Comparison of ENCODE assay signal across 15 cellular contexts in the genomic region with DNA sequence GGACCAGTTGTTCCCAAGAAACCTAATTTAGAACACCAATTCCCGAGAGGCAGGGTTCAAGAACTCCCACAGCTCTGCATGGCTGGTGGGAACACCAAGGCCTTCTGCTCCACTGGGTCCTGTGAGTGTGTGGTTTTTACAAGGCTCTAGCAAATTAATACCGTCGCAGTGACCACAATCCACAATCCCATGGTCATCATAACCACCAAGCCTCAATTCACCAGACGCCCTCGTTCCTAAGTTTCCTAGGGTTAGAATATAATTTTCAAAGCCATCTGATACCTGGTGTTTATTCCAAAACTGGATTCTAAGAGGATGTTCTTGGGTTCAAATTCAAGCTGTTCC.
A peak's percentile ranks its signal among the peaks of the same experiment; 100 is the strongest.
DNase-seq lines count a peak whose midpoint lies in the region; ATAC-seq, FAIRE-seq and TF ChIP-seq lines count a peak whose summit lies in the region.
"Had no signal": no experiment of that assay in that cellular context is flagged by ENCODE, and none has a peak within 500 bp of the region (broad histone marks: within the 10 kb centered on the region; RNA-seq: fewer than 3 reads in every experiment).

No MANE protein-coding gene starts in this region.

- no peaks in the 10 kb centered on the region for H3K9me3 Mint-ChIP-seq in naive thymus-derived CD4-positive, alpha-beta T cell
- H3K9me3 Mint-ChIP-seq: neural progenitor cell had no signal

- in situ Hi-C loops in GM12878 (cut with MboI), result no loop called here

- H3K27me3 ChIP-seq in GM12878 (replicated peaks in 1 of 2; ENCODE audit: control insufficient read depth in 2 of 2, insufficient read depth in 2 of 2, low read length in 1 of 2), result no peaks in the 10 kb centered on the region
- H3K27me3 ChIP-seq in muscle layer of colon (ENCODE audit: control insufficient read depth in 1 of 2, insufficient read depth in 2 of 2, low read length in 2 of 2), result no peaks in the 10 kb centered on the region
- no peaks in the 10 kb centered on the region for H3K27me3 ChIP-seq in thoracic aorta (replicated peaks; ENCODE audit: insufficient read depth)
- no peaks in the 10 kb centered on the region for H3K27me3 ChIP-seq in naive thymus-derived CD4-positive, alpha-beta T cell (ENCODE audit: control insufficient read depth in 2 of 2, insufficient read depth in 2 of 2, low read length in 2 of 2)
- H3K27me3 ChIP-seq: neural progenitor cell had no signal

- peaks cover 54% of the 10 kb centered on the region for H3K79me2 ChIP-seq in GM12878 (ENCODE audit: control insufficient read depth, insufficient read depth, low read length)

- TF ChIP-seq EP300 in GM12878 (IDR thresholded peaks at IDR 0.05; ENCODE audit: borderline replicate concordance in 1 of 2, control insufficient read depth in 1 of 2, low read depth in 2 of 2, low read length in 2 of 2), result no peak

- BruUV-seq in GM12878 (replicated peaks; lab: Mats Ljungman, UMichigan), result TSS peak; percentile 30

- TF ChIP-seq CTCF in NB4 (IDR thresholded peaks at IDR 0.05; ENCODE audit: low read depth, low read length), result no peak
- no peak for TF ChIP-seq CTCF in GM12878 (IDR thresholded peaks at IDR 0.05 in 2 of 3, conservative IDR thresholded peaks at IDR 0.05 in 1 of 3; ENCODE audit: control insufficient read depth in 2 of 3, extremely low read depth in 1 of 3, insufficient read depth in 1 of 3, low read depth in 3 of 3, low read length in 3 of 3)
- TF ChIP-seq CTCF in thoracic aorta (IDR thresholded peaks at IDR 0.05), result no peak

- CTCF ChIA-PET in GM12878 (lab: Yijun Ruan, JAX), result no interaction called here
- CTCF ChIA-PET in naive thymus-derived CD4-positive, alpha-beta T cell (lab: Charles Lee), result interaction anchor here (1.2 kb wide), 1 partner anchor 9 kb away, joined by 3 read pairs; no protein-coding TSS in a partner anchor

- peaks cover 32% of the 10 kb centered on the region for H3K4me1 ChIP-seq in GM12878 (ENCODE audit: control insufficient read depth, insufficient read depth, low read length)
- H3K4me1 ChIP-seq in muscle layer of colon (ENCODE audit: insufficient read depth, low read length), result peaks cover 74% of the 10 kb centered on the region
- peaks cover 74 to 100% of the 10 kb centered on the region in 2 donors for H3K4me1 ChIP-seq in thoracic aorta (ENCODE audit: control insufficient read depth in 1 of 2, low read depth in 2 of 2)
- H3K4me1 ChIP-seq in naive thymus-derived CD4-positive, alpha-beta T cell (ENCODE audit: control insufficient read depth in 2 of 2, insufficient read depth in 2 of 2, low read length in 2 of 2), result peaks cover 0 to 34% of the 10 kb centered on the region in 2 donors

- no peak overlapping the region for H2AFZ ChIP-seq in GM12878 (ENCODE audit: control insufficient read depth, low read depth, low read length)
- H2AFZ ChIP-seq: neural progenitor cell had no signal

- no peak overlapping the region for H3K27ac ChIP-seq in GM12878 (ENCODE audit: control insufficient read depth, insufficient read depth)
- peak overlapping the region; percentile 37 for H3K27ac ChIP-seq in muscle layer of colon (ENCODE audit: low read depth, low read length)
- peak overlapping the region; percentile 86 to 91 for H3K27ac ChIP-seq in thoracic aorta
- no peak overlapping the region for H3K27ac ChIP-seq in naive thymus-derived CD4-positive, alpha-beta T cell (ENCODE audit: low read depth, low read length)
- H3K27ac ChIP-seq: neural progenitor cell had no signal

- intact Hi-C loops in GM12878 (cut with micrococcal nuclease; ENCODE audit: unreplicated experiment), result no loop called here
- intact Hi-C loops in naive thymus-derived CD4-positive, alpha-beta T cell (cut with micrococcal nuclease), result no loop called here

- H3K4me1 Mint-ChIP-seq in naive thymus-derived CD4-positive, alpha-beta T cell, result peaks cover 32 to 96% (median 75%) of the 10 kb centered on the region in 7 donors

- no peak for TF ChIP-seq POLR2A in NB4 (IDR thresholded peaks at IDR 0.05; ENCODE audit: extremely low read depth, insufficient read length)
- no peak for TF ChIP-seq POLR2A in GM12878 (IDR thresholded peaks at IDR 0.05; ENCODE audit: low read depth, low read length)

- RAD21 ChIA-PET in GM12878 (lab: Charles Lee; ENCODE audit: unreplicated experiment), result no interaction called here

- no peaks in the 10 kb centered on the region for H3K9me3 ChIP-seq in GM12878 (replicated peaks; ENCODE audit: control insufficient read depth, insufficient read depth, low read length)
- no peaks in the 10 kb centered on the region for H3K9me3 ChIP-seq in muscle layer of colon (ENCODE audit: low read length)
- no peaks in the 10 kb centered on the region for H3K9me3 ChIP-seq in thoracic aorta
- no peaks in the 10 kb centered on the region for H3K9me3 ChIP-seq in naive thymus-derived CD4-positive, alpha-beta T cell (ENCODE audit: control insufficient read depth in 2 of 3, low read length in 3 of 3)

- WGBS in GM12878 (ENCODE audit: insufficient coverage, insufficient replicate concordance, low lambda C conversion rate, missing lambda C conversion rate), result 92% methylated on average over 5 of the region's 5 CpGs

- H3K27ac Mint-ChIP-seq in naive thymus-derived CD4-positive, alpha-beta T cell, result peak overlapping the region in 4 of 9 donors; percentile 38 to 80 (median 52)
- H3K27ac Mint-ChIP-seq: activated CD8-positive, alpha-beta memory T cell treated with anti-CD3 and anti-CD28 coated beads, Interleukin-2, amount 10 ng/mL, durations not matched to agents 7 days and 5 days had no signal

- POLR2A ChIA-PET in GM12878 (lab: Charles Lee), result no interaction called here
- POLR2A ChIA-PET in naive thymus-derived CD4-positive, alpha-beta T cell (lab: Charles Lee), result no interaction called here

- peak overlapping the region in 5 of 10 donors; percentile 36 to 69 (median 45) for H3K4me3 Mint-ChIP-seq in naive thymus-derived CD4-positive, alpha-beta T cell
- H3K4me3 Mint-ChIP-seq: activated CD8-positive, alpha-beta memory T cell treated with anti-CD3 and anti-CD28 coated beads, Interleukin-2, amount 10 ng/mL, durations not matched to agents 7 days and 5 days; neural progenitor cell had no signal

- TF ChIP-seq RAD21 in GM12878 (IDR thresholded peaks at IDR 0.05; ENCODE audit: insufficient read depth, low read depth, low read length), result no peak

- H3K36me3 ChIP-seq in GM12878 (ENCODE audit: control insufficient read depth in 2 of 2, insufficient read depth in 2 of 2, low read length in 1 of 2), result peaks cover 0 to 1% of the 10 kb centered on the region in 2 experiments; a peak in 3 of 4 replicates
- peaks cover 4% of the 10 kb centered on the region for H3K36me3 ChIP-seq in muscle layer of colon (ENCODE audit: insufficient read depth, low read length)
- H3K36me3 ChIP-seq in thoracic aorta, result no peaks in the 10 kb centered on the region
- H3K36me3 ChIP-seq in naive thymus-derived CD4-positive, alpha-beta T cell (ENCODE audit: control insufficient read depth in 2 of 3, insufficient read depth in 3 of 3, low read length in 3 of 3), result peaks cover 0 to 26% (median 0%) of the 10 kb centered on the region in 3 experiments
- H3K36me3 ChIP-seq: neural progenitor cell had no signal

- FAIRE-seq in GM12878 (lab: Jason Lieb, UNC), result no peak
- FAIRE-seq: G401.6 had no signal

- H3K36me3 Mint-ChIP-seq in naive thymus-derived CD4-positive, alpha-beta T cell, result peaks cover 0 to 7% (median 3%) of the 10 kb centered on the region in 5 donors

- H3K9ac ChIP-seq in GM12878 (ENCODE audit: control insufficient read depth, insufficient read depth, low read length) (no peak overlapping the region), muscle layer of colon (ENCODE audit: low read length) (no peak overlapping the region)
- H3K9ac ChIP-seq: neural progenitor cell had no signal

- SMC1A ChIA-PET in GM12878 (lab: Charles Lee; ENCODE audit: uncharacterized antibody, unreplicated experiment), result no interaction called here

- ATAC-seq in GM12878 (no peak), thoracic aorta (ENCODE audit: insufficient number of reproducible peaks, low FRiP score, low read depth) (no peak), HG03135 (IDR thresholded peaks at IDR 0.05; ENCODE audit: unreplicated experiment) (no peak)
- ATAC-seq in naive thymus-derived CD4-positive, alpha-beta T cell, result no peak
- ATAC-seq: activated CD8-positive, alpha-beta memory T cell treated with anti-CD3 and anti-CD28 coated beads, Interleukin-2, amount 10 ng/mL, durations not matched to agents 7 days and 5 days had no signal

- DNase-seq in NB4 (ENCODE audit: low read depth) (peak; percentile 48), GM12878 (ENCODE audit: low read depth, low spot score) (no peak), thoracic aorta (ENCODE audit: low spot score) (no peak), OCI-M2 (lab: John Stamatoyannopoulos, UW; ENCODE audit: unreplicated experiment) (no peak)
- DNase-seq in naive thymus-derived CD4-positive, alpha-beta T cell, result no peak
- DNase-seq: activated CD8-positive, alpha-beta memory T cell treated with anti-CD3 and anti-CD28 coated beads, Interleukin-2, amount 10 ng/mL, durations not matched to agents 7 days and 5 days; activated effector memory CD4-positive, alpha-beta T cell treated with anti-CD3 and anti-CD28 coated beads, Interleukin-2, amount 50 U/mL, for 16 hours; dermis blood vessel endothelial cell; Karpas-422; NCI-H526 treated with DMSO at 0.1 percent for 48 hours; T-helper 9 cell had no signal

- H3K4me2 ChIP-seq in GM12878 (ENCODE audit: control insufficient read depth, insufficient read depth), result no peak overlapping the region
- H3K4me2 ChIP-seq: neural progenitor cell had no signal

- H3K27me3 Mint-ChIP-seq in naive thymus-derived CD4-positive, alpha-beta T cell, result no peaks in the 10 kb centered on the region
- H3K27me3 Mint-ChIP-seq: activated CD8-positive, alpha-beta memory T cell treated with anti-CD3 and anti-CD28 coated beads, Interleukin-2, amount 10 ng/mL, durations not matched to agents 7 days and 5 days had no signal

- H3K4me3 ChIP-seq in NB4 (ENCODE audit: low read depth, low read length) (no peak overlapping the region), GM12878 (no peak overlapping the region), muscle layer of colon (ENCODE audit: low read depth in 1 of 2, low read length in 2 of 2) (no peak overlapping the region), thoracic aorta (no peak overlapping the region)
- no peak overlapping the region for H3K4me3 ChIP-seq in naive thymus-derived CD4-positive, alpha-beta T cell (ENCODE audit: low read length)
- H3K4me3 ChIP-seq: neural progenitor cell had no signal

- peaks cover 16% of the 10 kb centered on the region for H4K20me1 ChIP-seq in GM12878 (ENCODE audit: control insufficient read depth, insufficient read depth)

TF ChIP-seq in GM12878, 131 proteins besides CTCF, POLR2A, EP300 and RAD21 (continues in another document):
- TF ChIP-seq MXI1 (IDR thresholded peaks at IDR 0.05; ENCODE audit: low read depth, low read length) (no peak), RFX5 (IDR thresholded peaks at IDR 0.05; ENCODE audit: low read depth, low read length) (no peak), ASH2L (IDR thresholded peaks at IDR 0.05; ENCODE audit: borderline replicate concordance, low read depth) (no peak), SREBF2 (IDR thresholded peaks at IDR 0.05; ENCODE audit: low read length) (no peak), BRCA1 (IDR thresholded peaks at IDR 0.05; ENCODE audit: low read depth, low read length) (no peak)

Comparison
In these comparisons a context has a peak if more than half of its experiments do, and no peak if none do; other contexts are left out.
1. H3K27ac ChIP-seq: peak in muscle layer of colon (single experiment) and thoracic aorta (2 of 2); none in GM12878 (single experiment) and naive thymus-derived CD4-positive, alpha-beta T cell (single experiment).